1 cellular context compared by ENCODE assay signal in the genomic region with DNA sequence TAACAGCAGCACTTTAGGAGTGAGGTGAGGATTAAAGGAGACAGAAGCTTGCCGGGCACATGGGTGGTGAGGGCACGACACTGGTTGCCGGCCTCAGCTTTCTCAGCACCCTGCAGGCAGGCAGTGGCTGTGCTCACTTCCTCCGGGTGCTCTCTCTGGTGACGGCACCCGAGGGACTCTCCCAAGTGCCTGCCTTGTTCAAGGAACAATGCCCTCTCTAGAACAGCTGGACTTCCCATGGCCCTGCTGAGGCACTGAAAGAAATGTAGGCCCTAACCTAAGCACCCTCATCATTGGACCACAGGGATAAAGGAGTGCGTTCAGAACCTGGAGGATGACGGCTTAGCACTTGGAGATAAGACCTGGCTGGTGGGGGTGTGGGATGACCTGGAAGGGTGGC.
TF ChIP-seq lines count a peak whose summit lies in the region.

No MANE protein-coding gene starts in this region.

TF ChIP-seq in SK-N-SH, 30 proteins besides CTCF, POLR2A, EP300 and RAD21 (continued from another document):
- TF ChIP-seq, protein P1, sequence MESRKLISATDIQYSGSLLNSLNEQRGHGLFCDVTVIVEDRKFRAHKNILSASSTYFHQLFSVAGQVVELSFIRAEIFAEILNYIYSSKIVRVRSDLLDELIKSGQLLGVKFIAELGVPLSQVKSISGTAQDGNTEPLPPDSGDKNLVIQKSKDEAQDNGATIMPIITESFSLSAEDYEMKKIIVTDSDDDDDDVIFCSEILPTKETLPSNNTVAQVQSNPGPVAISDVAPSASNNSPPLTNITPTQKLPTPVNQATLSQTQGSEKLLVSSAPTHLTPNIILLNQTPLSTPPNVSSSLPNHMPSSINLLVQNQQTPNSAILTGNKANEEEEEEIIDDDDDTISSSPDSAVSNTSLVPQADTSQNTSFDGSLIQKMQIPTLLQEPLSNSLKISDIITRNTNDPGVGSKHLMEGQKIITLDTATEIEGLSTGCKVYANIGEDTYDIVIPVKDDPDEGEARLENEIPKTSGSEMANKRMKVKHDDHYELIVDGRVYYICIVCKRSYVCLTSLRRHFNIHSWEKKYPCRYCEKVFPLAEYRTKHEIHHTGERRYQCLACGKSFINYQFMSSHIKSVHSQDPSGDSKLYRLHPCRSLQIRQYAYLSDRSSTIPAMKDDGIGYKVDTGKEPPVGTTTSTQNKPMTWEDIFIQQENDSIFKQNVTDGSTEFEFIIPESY (IDR thresholded peaks at IDR 0.05; ENCODE audit: borderline replicate concordance, low read depth) = no peak
- TF ChIP-seq SMC3 (IDR thresholded peaks at IDR 0.05; ENCODE audit: low read depth, low read length) = no peak
